21 cellular contexts compared by ENCODE assay signal in the genomic region with DNA sequence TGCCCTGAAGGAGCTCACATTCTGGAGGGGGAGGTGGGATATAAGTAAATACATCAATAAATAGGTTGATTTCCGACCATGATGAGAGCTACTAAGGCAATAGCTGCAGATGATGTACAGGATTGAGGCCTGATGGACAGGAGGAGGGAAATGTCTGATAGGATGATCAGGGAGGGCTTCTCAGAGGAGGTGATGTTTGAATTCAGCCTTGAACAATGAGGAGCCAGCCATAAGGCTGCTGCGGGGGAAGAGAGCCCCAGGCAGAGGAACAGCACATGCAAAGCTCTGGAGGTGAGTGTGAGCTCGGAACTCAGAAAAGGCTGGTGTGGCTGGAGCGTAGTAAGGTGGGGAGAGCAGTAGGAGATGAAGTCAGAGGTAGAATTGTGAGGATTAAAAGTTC.
DNase-seq lines count a peak whose midpoint lies in the region; ATAC-seq and TF ChIP-seq lines count a peak whose summit lies in the region.
"Had no signal": no experiment of that assay in that cellular context is flagged by ENCODE, and none has a peak within 500 bp of the region (broad histone marks: within the 10 kb centered on the region; RNA-seq: fewer than 3 reads in every experiment).

No MANE protein-coding gene starts in this region.

- no peaks in the 10 kb centered on the region for H3K36me3 ChIP-seq in vagina
- H3K36me3 ChIP-seq: SJCRH30 had no signal

- CTCF ChIA-PET in activated naive CD4-positive, alpha-beta T cell treated with anti-CD3 and anti-CD28 coated beads, Interleukin-2, amount 10 ng/mL, durations not matched to agents 7 days and 5 days (lab: Charles Lee), result no interaction called here

- H3K9me3 ChIP-seq in vagina, result no peaks in the 10 kb centered on the region
- H3K9me3 ChIP-seq: SJCRH30 had no signal

- H3K27ac ChIP-seq in vagina, result no peak overlapping the region
- H3K27ac ChIP-seq: SJCRH30 had no signal

- no peaks in the 10 kb centered on the region for H3K4me1 Mint-ChIP-seq in activated naive CD4-positive, alpha-beta T cell treated with anti-CD3 and anti-CD28 coated beads, Interleukin-2, amount 10 ng/mL, durations not matched to agents 7 days and 5 days
- H3K4me1 Mint-ChIP-seq in activated T-helper 2 cell treated with anti-CD3 and anti-CD28 coated beads, Interferon-gamma antibody, Interleukin-2, Interleukin-4, amounts not matched to agents 10 μg/mL and 5 μg/mL and 100 μg/mL, durations not matched to agents 14 hours and 24 hours and 36 hours (ENCODE audit: low read depth), result no peaks in the 10 kb centered on the region
- H3K4me1 Mint-ChIP-seq: CD8-positive, alpha-beta memory T cell had no signal

- H3K9me3 Mint-ChIP-seq in activated naive CD4-positive, alpha-beta T cell treated with anti-CD3 and anti-CD28 coated beads, Interleukin-2, amount 10 ng/mL, durations not matched to agents 7 days and 5 days, result no peaks in the 10 kb centered on the region
- H3K9me3 Mint-ChIP-seq in activated T-helper 2 cell treated with anti-CD3 and anti-CD28 coated beads, Interferon-gamma antibody, Interleukin-2, Interleukin-4, amounts not matched to agents 10 μg/mL and 5 μg/mL and 100 μg/mL, durations not matched to agents 14 hours and 24 hours and 36 hours, result no peaks in the 10 kb centered on the region

- no peak for TF ChIP-seq CTCF in vagina (IDR thresholded peaks at IDR 0.05)

- peak overlapping the region; percentile 47 for H3K27ac Mint-ChIP-seq in activated naive CD4-positive, alpha-beta T cell treated with anti-CD3 and anti-CD28 coated beads, Interleukin-2, amount 10 ng/mL, durations not matched to agents 7 days and 5 days
- no peak overlapping the region for H3K27ac Mint-ChIP-seq in activated T-helper 2 cell treated with anti-CD3 and anti-CD28 coated beads, Interferon-gamma antibody, Interleukin-2, Interleukin-4, amounts not matched to agents 10 μg/mL and 5 μg/mL and 100 μg/mL, durations not matched to agents 14 hours and 24 hours and 36 hours
- H3K27ac Mint-ChIP-seq: CD8-positive, alpha-beta memory T cell had no signal

- intact Hi-C loops in activated T-helper 2 cell treated with anti-CD3 and anti-CD28 coated beads, Interferon-gamma antibody, Interleukin-2, Interleukin-4, amounts not matched to agents 10 μg/mL and 5 μg/mL and 100 μg/mL, durations not matched to agents 14 hours and 24 hours and 36 hours (cut with micrococcal nuclease), result no loop called here
- intact Hi-C loops in vagina (cut with DNase I), result no loop called here

- no peaks in the 10 kb centered on the region for H3K4me1 ChIP-seq in vagina
- H3K4me1 ChIP-seq: SJCRH30 had no signal

- no peak for DNase-seq in activated naive CD4-positive, alpha-beta T cell treated with anti-CD3 and anti-CD28 coated beads, Interleukin-2, amount 10 ng/mL, durations not matched to agents 7 days and 5 days
- DNase-seq in activated naive CD4-positive, alpha-beta T cell treated with Interleukin-2 at 50 U/mL for 16 hours, result no peak
- DNase-seq in activated T-helper 2 cell treated with anti-CD3 and anti-CD28 coated beads, Interferon-gamma antibody, Interleukin-2, Interleukin-4, amounts not matched to agents 10 μg/mL and 5 μg/mL and 100 μg/mL, durations not matched to agents 14 hours and 24 hours and 36 hours (ENCODE audit: low spot score), result peak; percentile 1
- peak; percentile 29 for DNase-seq in islet precursor cell
- DNase-seq in vagina (ENCODE audit: extremely low spot score in 2 of 2), result peak; percentile 43 to 56
- DNase-seq: 8988T; AML-193; C1 segment of cervical spinal cord; Calu3; CD8-positive, alpha-beta memory T cell; GDM1; MV-4-11; NCI-H1105 treated with DMSO at 0.1 percent for 48 hours; NCI-H2029 treated with DMSO at 0.1 percent for 48 hours; NCI-H345; NCI-H524; NCI-H774; OCI-M1; SJCRH30 had no signal

- no peak overlapping the region for H3K4me3 ChIP-seq in vagina
- H3K4me3 ChIP-seq: SJCRH30 had no signal

- no peaks in the 10 kb centered on the region for H3K36me3 Mint-ChIP-seq in activated naive CD4-positive, alpha-beta T cell treated with anti-CD3 and anti-CD28 coated beads, Interleukin-2, amount 10 ng/mL, durations not matched to agents 7 days and 5 days
- H3K36me3 Mint-ChIP-seq in activated T-helper 2 cell treated with anti-CD3 and anti-CD28 coated beads, Interferon-gamma antibody, Interleukin-2, Interleukin-4, amounts not matched to agents 10 μg/mL and 5 μg/mL and 100 μg/mL, durations not matched to agents 14 hours and 24 hours and 36 hours (ENCODE audit: low read depth), result no peaks in the 10 kb centered on the region
- H3K36me3 Mint-ChIP-seq: CD8-positive, alpha-beta memory T cell had no signal

- no peak for TF ChIP-seq POLR2A in vagina (IDR thresholded peaks at IDR 0.05)

- no peaks in the 10 kb centered on the region for H3K27me3 ChIP-seq in vagina

- no peak overlapping the region for H3K4me3 Mint-ChIP-seq in activated naive CD4-positive, alpha-beta T cell treated with anti-CD3 and anti-CD28 coated beads, Interleukin-2, amount 10 ng/mL, durations not matched to agents 7 days and 5 days
- no peak overlapping the region for H3K4me3 Mint-ChIP-seq in activated T-helper 2 cell treated with anti-CD3 and anti-CD28 coated beads, Interferon-gamma antibody, Interleukin-2, Interleukin-4, amounts not matched to agents 10 μg/mL and 5 μg/mL and 100 μg/mL, durations not matched to agents 14 hours and 24 hours and 36 hours (ENCODE audit: low read depth)
- H3K4me3 Mint-ChIP-seq: CD8-positive, alpha-beta memory T cell had no signal

- ATAC-seq in GM19463 (IDR thresholded peaks at IDR 0.05; ENCODE audit: unreplicated experiment) (no peak), GM18858 (IDR thresholded peaks at IDR 0.05; ENCODE audit: unreplicated experiment) (no peak)

- peaks cover 10% of the 10 kb centered on the region for H3K27me3 Mint-ChIP-seq in activated naive CD4-positive, alpha-beta T cell treated with anti-CD3 and anti-CD28 coated beads, Interleukin-2, amount 10 ng/mL, durations not matched to agents 7 days and 5 days
- H3K27me3 Mint-ChIP-seq in activated T-helper 2 cell treated with anti-CD3 and anti-CD28 coated beads, Interferon-gamma antibody, Interleukin-2, Interleukin-4, amounts not matched to agents 10 μg/mL and 5 μg/mL and 100 μg/mL, durations not matched to agents 14 hours and 24 hours and 36 hours (ENCODE audit: low read depth), result peaks cover 10% of the 10 kb centered on the region

Comparison
In these comparisons a context has a peak if more than half of its experiments do, and no peak if none do; other contexts are left out.
1. DNase-seq: peak in activated T-helper 2 cell treated with anti-CD3 and anti-CD28 coated beads, Interferon-gamma antibody, Interleukin-2, Interleukin-4, amounts not matched to agents 10 μg/mL and 5 μg/mL and 100 μg/mL, durations not matched to agents 14 hours and 24 hours and 36 hours (single experiment), islet precursor cell (single experiment) and vagina (2 of 2); none in activated naive CD4-positive, alpha-beta T cell treated with anti-CD3 and anti-CD28 coated beads, Interleukin-2, amount 10 ng/mL, durations not matched to agents 7 days and 5 days (single experiment) and activated naive CD4-positive, alpha-beta T cell treated with Interleukin-2 at 50 U/mL for 16 hours (single experiment).